In genomic region chr3:196163687-196164493, GRCh38 we compare ENCODE assay signal across 3 cellular contexts.
TF ChIP-seq lines count a peak whose summit lies in the region.

No MANE protein-coding gene starts in this region.

TF ChIP-seq in SK-N-SH, 30 proteins besides CTCF, POLR2A, EP300 and RAD21:
- TF ChIP-seq USF2 (IDR thresholded peaks at IDR 0.05; ENCODE audit: borderline replicate concordance, low read depth, low read length) = no peak
- no peak for TF ChIP-seq RCOR1 (IDR thresholded peaks at IDR 0.05; ENCODE audit: low read length)
- no peak for TF ChIP-seq USF1 (IDR thresholded peaks at IDR 0.05; ENCODE audit: borderline replicate concordance, low read depth)
- no peak for TF ChIP-seq NRF1 (IDR thresholded peaks at IDR 0.05; ENCODE audit: low read depth, low read length)
- no peak for TF ChIP-seq GATA2 (CRISPR knock-in tag; IDR thresholded peaks at IDR 0.05)
- TF ChIP-seq FOXM1 (IDR thresholded peaks at IDR 0.05; ENCODE audit: low read depth) = no peak
- no peak for TF ChIP-seq NFIC (IDR thresholded peaks at IDR 0.05; ENCODE audit: borderline replicate concordance)
- no peak for TF ChIP-seq CHD2 (IDR thresholded peaks at IDR 0.05; ENCODE audit: low read length, partially characterized antibody)
- no peak for TF ChIP-seq YY1 (IDR thresholded peaks at IDR 0.05; ENCODE audit: low read depth)
- TF ChIP-seq JUND (IDR thresholded peaks at IDR 0.05) = no peak
- TF ChIP-seq SIN3A (IDR thresholded peaks at IDR 0.05; ENCODE audit: borderline replicate concordance, low read depth, low read length) = no peak
- TF ChIP-seq IRF3 (IDR thresholded peaks at IDR 0.05; ENCODE audit: low read depth, low read length) = no peak
- TF ChIP-seq FOSL2 (IDR thresholded peaks at IDR 0.05; ENCODE audit: borderline replicate concordance, low read depth) = no peak

TF ChIP-seq in SK-N-SH treated with all-trans-retinoic acid at 6 μM for 48 hours, 23 proteins besides CTCF, POLR2A, EP300 and RAD21:
- TF ChIP-seq CREB5 (CRISPR knock-in tag; IDR thresholded peaks at IDR 0.05; ENCODE audit: low read depth) (no peak), ZNF565 (CRISPR knock-in tag; conservative IDR thresholded peaks at IDR 0.05; ENCODE audit: low read depth) (no peak), ESRRG (CRISPR knock-in tag; IDR thresholded peaks at IDR 0.05) (no peak)

TF ChIP-seq in HepG2, 621 proteins besides CTCF, POLR2A, EP300 and RAD21 (continues in another document):
- TF ChIP-seq FOXC1 (CRISPR knock-in tag; IDR thresholded peaks at IDR 0.05; ENCODE audit: borderline replicate concordance) (peak; percentile 67; the same call in 1 of the 2 replicates), KDM2A (CRISPR knock-in tag; IDR thresholded peaks at IDR 0.05; ENCODE audit: borderline replicate concordance, low read depth) (peak; percentile 52), DMAP1 (CRISPR knock-in tag; IDR thresholded peaks at IDR 0.05) (peak; percentile 39; the same call in 1 of the 2 replicates), FOXA3 (CRISPR knock-in tag; IDR thresholded peaks at IDR 0.05) (0 out of 2 replicates have a peak, but pooled peaks have one; percentile 20), ARNT2 (CRISPR knock-in tag; IDR thresholded peaks at IDR 0.05; ENCODE audit: low read depth) (peak; percentile 59; the same call in 1 of the 2 replicates), SOX13 (IDR thresholded peaks at IDR 0.05) (no peak), SOX13 (CRISPR knock-in tag; conservative IDR thresholded peaks at IDR 0.05 in 1 of 2, IDR thresholded peaks at IDR 0.05 in 1 of 2) (peak in 1 of 2 experiments; percentile 39; a peak in 1 of 4 replicates), HMG20B (CRISPR knock-in tag; conservative IDR thresholded peaks at IDR 0.05) (peak; percentile 50; the same call in 1 of the 2 replicates), ZNF772 (CRISPR knock-in tag; IDR thresholded peaks at IDR 0.05) (0 out of 2 replicates have a peak, but pooled peaks have one; percentile 52), ZBTB7B (CRISPR knock-in tag; IDR thresholded peaks at IDR 0.05) (peak; percentile 81), TFDP1 (CRISPR knock-in tag; IDR thresholded peaks at IDR 0.05; ENCODE audit: borderline replicate concordance) (peak; percentile 74; the same call in 1 of the 2 replicates), BCL3 (CRISPR knock-in tag; IDR thresholded peaks at IDR 0.05) (0 out of 2 replicates have a peak, but pooled peaks have one; percentile 34), GRHL1 (CRISPR knock-in tag; conservative IDR thresholded peaks at IDR 0.05) (no peak), MIER3 (CRISPR knock-in tag; IDR thresholded peaks at IDR 0.05; ENCODE audit: borderline replicate concordance) (no peak), ZNF687 (CRISPR knock-in tag; IDR thresholded peaks at IDR 0.05) (peak; percentile 96), TFDP2 (CRISPR knock-in tag; IDR thresholded peaks at IDR 0.05) (peak; percentile 62; the same call in 1 of the 2 replicates), ZBTB20 (CRISPR knock-in tag; IDR thresholded peaks at IDR 0.05; ENCODE audit: borderline replicate concordance, low read depth) (peak; percentile 22; the same call in 1 of the 2 replicates), ATF6 (CRISPR knock-in tag; conservative IDR thresholded peaks at IDR 0.05) (no peak), RXRA (CRISPR knock-in tag; IDR thresholded peaks at IDR 0.05) (peak; percentile 43; the same call in 1 of the 2 replicates), TEF (CRISPR knock-in tag; IDR thresholded peaks at IDR 0.05) (peak; percentile 98), TAF1 (CRISPR knock-in tag; IDR thresholded peaks at IDR 0.05) (no peak; the same call in 1 of the 2 replicates), TOE1 (CRISPR knock-in tag; IDR thresholded peaks at IDR 0.05) (peak; percentile 49; the same call in 1 of the 2 replicates), SRY (CRISPR knock-in tag; IDR thresholded peaks at IDR 0.05) (0 out of 2 replicates have a peak, but pooled peaks have one; percentile 51), GATAD2A (CRISPR knock-in tag; IDR thresholded peaks at IDR 0.05) (peak; percentile 43), FOSL2 (CRISPR knock-in tag; IDR thresholded peaks at IDR 0.05) (peak; percentile 50), ZNF407 (CRISPR knock-in tag; IDR thresholded peaks at IDR 0.05; ENCODE audit: not compliant biosample characterization) (peak; percentile 59), NFRKB (IDR thresholded peaks at IDR 0.05) (no peak), ZNF337 (CRISPR knock-in tag; IDR thresholded peaks at IDR 0.05; ENCODE audit: borderline replicate concordance, low read depth) (no peak), RBM39 (IDR thresholded peaks at IDR 0.05; ENCODE audit: low read depth, low read length, poor library complexity, severe bottlenecking) (no peak)
